ENCODE assay signal across 26 cellular contexts in the genomic region with DNA sequence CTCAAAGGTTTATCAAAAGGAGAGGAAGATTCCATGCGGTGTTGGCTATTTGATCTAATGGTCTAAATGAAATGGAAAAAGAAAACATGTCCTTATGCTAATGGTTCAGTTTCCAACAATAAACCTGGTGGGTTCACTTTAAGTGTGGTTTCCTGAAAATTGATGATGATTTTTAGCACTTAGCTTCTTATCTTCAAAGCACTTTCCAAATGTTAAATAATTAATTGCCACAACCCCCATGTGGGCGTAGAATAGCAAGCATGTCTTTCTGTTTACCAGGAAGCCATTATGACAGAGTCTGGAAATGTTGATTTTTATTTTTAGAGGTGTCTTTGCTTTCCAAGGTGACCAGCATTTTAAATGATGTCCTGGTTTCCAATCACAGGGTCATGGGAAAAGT.
DNase-seq lines count a peak whose midpoint lies in the region; ATAC-seq, FAIRE-seq and TF ChIP-seq lines count a peak whose summit lies in the region.
"Had no signal": no experiment of that assay in that cellular context is flagged by ENCODE, and none has a peak within 500 bp of the region (broad histone marks: within the 10 kb centered on the region; RNA-seq: fewer than 3 reads in every experiment).

No MANE protein-coding gene starts in this region.

- H3K9me3 ChIP-seq in HEK293 (ENCODE audit: control insufficient read depth, insufficient read depth, low read depth, low read length) (no peaks in the 10 kb centered on the region), Loucy (ENCODE audit: insufficient read depth, low read depth, low read length) (no peaks in the 10 kb centered on the region), K562 (replicated peaks; ENCODE audit: control insufficient read depth, insufficient read depth, low read depth, low read length) (no peaks in the 10 kb centered on the region), gastrocnemius medialis (no peaks in the 10 kb centered on the region)
- H3K9me3 ChIP-seq: A549; BLaER1 treated with 17β-estradiol and CSF1 and Interleukin-3, amounts not matched to agents 10 nM and 100 nM; Caco-2 had no signal

- no peak for DNase-seq in K562 (ENCODE audit: extremely low read depth in 1 of 4, low spot score in 3 of 4)
- no peak for DNase-seq in gastrocnemius medialis
- DNase-seq in stimulated activated naive CD8-positive, alpha-beta T cell treated with anti-CD3 and anti-CD28 coated beads, Interleukin-15, amount 100 ng/mL, for 72 hours: no peak
- DNase-seq in GM03348 (ENCODE audit: low spot score): no peak
- DNase-seq: AML-193; Caco-2; Calu3; CD4-positive, alpha-beta T cell; CD8-positive, alpha-beta T cell; DMS79 treated with DMSO at 0.1 percent for 48 hours; GF-D8 had no signal

- no peak overlapping the region for H3K4me3 Mint-ChIP-seq in stimulated activated naive CD8-positive, alpha-beta T cell treated with anti-CD3 and anti-CD28 coated beads, Interleukin-15, amount 100 ng/mL, for 72 hours
- H3K4me3 Mint-ChIP-seq: B cell; CD4-positive, alpha-beta T cell; CD8-positive, alpha-beta T cell had no signal

- no peaks in the 10 kb centered on the region for H3K27me3 ChIP-seq in Loucy (ENCODE audit: insufficient read depth, low read length, poor library complexity, severe bottlenecking)
- H3K27me3 ChIP-seq in K562 (ENCODE audit: control insufficient read depth in 2 of 2, insufficient read depth in 2 of 2, low read length in 2 of 2): no peaks in the 10 kb centered on the region
- no peaks in the 10 kb centered on the region for H3K27me3 ChIP-seq in gastrocnemius medialis
- H3K27me3 ChIP-seq: BLaER1 treated with 17β-estradiol and CSF1 and Interleukin-3, amounts not matched to agents 10 nM and 100 nM had no signal

- POLR2A ChIA-PET in HEK293 (lab: Yijun Ruan, JAX): no interaction called here
- POLR2A ChIA-PET in K562 (lab: Yijun Ruan, JAX): no interaction called here

- H3K9me3 Mint-ChIP-seq in stimulated activated naive CD8-positive, alpha-beta T cell treated with anti-CD3 and anti-CD28 coated beads, Interleukin-15, amount 100 ng/mL, for 72 hours: no peaks in the 10 kb centered on the region
- H3K9me3 Mint-ChIP-seq: CD4-positive, alpha-beta T cell; CD8-positive, alpha-beta T cell had no signal

- WGBS in K562 (ENCODE audit: insufficient coverage, low coverage, missing lambda C conversion rate): 51% methylated on average over 2 of the region's 2 CpGs

- in situ Hi-C loops in K562 (cut with MboI) (no loop called here), gastrocnemius medialis (cut with MboI; ENCODE audit: low sequenced_read_pairs in 4 of 4) (loop anchor here in 1 of 4 donors (25.0 kb wide), 1 partner anchor 358 kb away; no protein-coding TSS in a partner anchor)

- no peak for TF ChIP-seq EP300 in K562 (IDR thresholded peaks at IDR 0.05; ENCODE audit: low read length)

- H3F3A ChIP-seq in Loucy (ENCODE audit: low read depth): peaks cover 12% of the 10 kb centered on the region; the same call in 1 of the 2 replicates

- H3K9ac ChIP-seq in Loucy (ENCODE audit: low read depth, low read length, poor library complexity, severe bottlenecking) (no peak overlapping the region), K562 (ENCODE audit: insufficient read depth in 1 of 2, low read depth in 2 of 2, low read length in 2 of 2) (no peak overlapping the region)
- H3K9ac ChIP-seq: BLaER1 treated with 17β-estradiol and CSF1 and Interleukin-3, amounts not matched to agents 10 nM and 100 nM had no signal

- H3K27ac ChIP-seq in HEK293 (ENCODE audit: extremely low read depth, low read depth, low read length) (no peak overlapping the region; the same call in 1 of the 2 replicates), K562 (ENCODE audit: extremely low read depth, low read depth, low read length) (no peak overlapping the region), gastrocnemius medialis (no peak overlapping the region)
- H3K27ac ChIP-seq: 22Rv1; A549; BLaER1 treated with 17β-estradiol and CSF1 and Interleukin-3, amounts not matched to agents 10 nM and 100 nM; C4-2B had no signal

- TF ChIP-seq CTCF in HEK293 (tag by site-specific recombination; IDR thresholded peaks at IDR 0.05) (no peak), Loucy (conservative IDR thresholded peaks at IDR 0.05; ENCODE audit: low read length) (no peak), K562 (IDR thresholded peaks at IDR 0.05 in 2 of 3, conservative IDR thresholded peaks at IDR 0.05 in 1 of 3; ENCODE audit: insufficient read depth in 2 of 3, low read depth in 1 of 3, low read length in 3 of 3) (no peak), gastrocnemius medialis (IDR thresholded peaks at IDR 0.05 in 4 of 5, conservative IDR thresholded peaks at IDR 0.05 in 1 of 5) (no peak)

- H3K36me3 ChIP-seq in HEK293 (ENCODE audit: control insufficient read depth in 2 of 2, insufficient read depth in 1 of 2, low read length in 2 of 2) (no peaks in the 10 kb centered on the region), Loucy (ENCODE audit: insufficient read depth, low read length) (no peaks in the 10 kb centered on the region), K562 (ENCODE audit: control insufficient read depth, insufficient read depth, low read length) (no peaks in the 10 kb centered on the region), gastrocnemius medialis (no peaks in the 10 kb centered on the region)
- H3K36me3 ChIP-seq: BLaER1 treated with 17β-estradiol and CSF1 and Interleukin-3, amounts not matched to agents 10 nM and 100 nM had no signal

- no peak overlapping the region for H3K27ac Mint-ChIP-seq in stimulated activated naive CD8-positive, alpha-beta T cell treated with anti-CD3 and anti-CD28 coated beads, Interleukin-15, amount 100 ng/mL, for 72 hours
- H3K27ac Mint-ChIP-seq: B cell; CD4-positive, alpha-beta T cell; CD8-positive, alpha-beta T cell had no signal

- H3K4me1 Mint-ChIP-seq in stimulated activated naive CD8-positive, alpha-beta T cell treated with anti-CD3 and anti-CD28 coated beads, Interleukin-15, amount 100 ng/mL, for 72 hours: no peaks in the 10 kb centered on the region
- H3K4me1 Mint-ChIP-seq: B cell had no signal

- no TSS peak for BruUV-seq in K562 (replicated peaks; lab: Mats Ljungman, UMichigan)

- ATAC-seq in K562: no peak
- no peak for ATAC-seq in gastrocnemius medialis
- no peak for ATAC-seq in stimulated activated naive CD8-positive, alpha-beta T cell treated with anti-CD3 and anti-CD28 coated beads, Interleukin-15, amount 100 ng/mL, for 72 hours
- ATAC-seq in GM18873 (IDR thresholded peaks at IDR 0.05; ENCODE audit: low FRiP score, unreplicated experiment): no peak
- ATAC-seq: A549; CD8-positive, alpha-beta T cell; GM12878 had no signal

- intact Hi-C loops in K562 (cut with micrococcal nuclease) (no loop called here), gastrocnemius medialis (cut with DNase I; ENCODE audit: low total_unique reads) (no loop called here)

- no peaks in the 10 kb centered on the region for H3K27me3 Mint-ChIP-seq in stimulated activated naive CD8-positive, alpha-beta T cell treated with anti-CD3 and anti-CD28 coated beads, Interleukin-15, amount 100 ng/mL, for 72 hours
- H3K27me3 Mint-ChIP-seq: CD4-positive, alpha-beta T cell had no signal

- H3K4me1 ChIP-seq in HEK293 (ENCODE audit: control insufficient read depth, insufficient read depth, low read length): peaks cover 13% of the 10 kb centered on the region
- peaks cover 81% of the 10 kb centered on the region for H3K4me1 ChIP-seq in Loucy (ENCODE audit: insufficient read depth, low read length, poor library complexity, severe bottlenecking)
- H3K4me1 ChIP-seq in K562 (replicated peaks in 1 of 2; ENCODE audit: control insufficient read depth in 2 of 2, insufficient read depth in 2 of 2, low read length in 2 of 2): peaks cover 0 to 21% of the 10 kb centered on the region in 2 experiments; a peak in 4 of 5 replicates
- H3K4me1 ChIP-seq in gastrocnemius medialis: peaks cover 0 to 2% of the 10 kb centered on the region in 2 donors
- H3K4me1 ChIP-seq: BLaER1 treated with 17β-estradiol and CSF1 and Interleukin-3, amounts not matched to agents 10 nM and 100 nM had no signal

- H3K9me1 ChIP-seq in K562 (ENCODE audit: control insufficient read depth, insufficient read depth, low read length): no peaks in the 10 kb centered on the region

- CTCF ChIA-PET in HEK293 (lab: Yijun Ruan, JAX): no interaction called here
- CTCF ChIA-PET in K562 (lab: Yijun Ruan, JAX; ENCODE audit: low intra/inter-chr PET ratio): no interaction called here

- H3K4me2 ChIP-seq in Loucy (ENCODE audit: low read depth, low read length, poor library complexity, severe bottlenecking) (peak overlapping the region; percentile 47), K562 (ENCODE audit: insufficient read depth, low read length) (no peak overlapping the region)
- H3K4me2 ChIP-seq: A549; BLaER1 treated with 17β-estradiol and CSF1 and Interleukin-3, amounts not matched to agents 10 nM and 100 nM had no signal

- H2AFZ ChIP-seq in Loucy (ENCODE audit: low read length): no peak overlapping the region
- peak overlapping the region; percentile 21; the same call in 1 of the 2 replicates for H2AFZ ChIP-seq in K562 (ENCODE audit: low read depth, low read length)

- H4K20me1 ChIP-seq in Loucy (ENCODE audit: insufficient read depth, low read length, poor library complexity, severe bottlenecking): no peaks in the 10 kb centered on the region
- H4K20me1 ChIP-seq in K562 (replicated peaks; ENCODE audit: control insufficient read depth, insufficient read depth, low read length): no peaks in the 10 kb centered on the region
- H4K20me1 ChIP-seq: BLaER1 treated with 17β-estradiol and CSF1 and Interleukin-3, amounts not matched to agents 10 nM and 100 nM had no signal

- H3K4me3 ChIP-seq in HEK293 (ENCODE audit: low read depth, low read length) (no peak overlapping the region), Loucy (ENCODE audit: low read length, poor library complexity, severe bottlenecking) (peak overlapping the region; percentile 6), K562 (no peak overlapping the region), gastrocnemius medialis (no peak overlapping the region)
- H3K4me3 ChIP-seq: A549; BLaER1 treated with 17β-estradiol and CSF1 and Interleukin-3, amounts not matched to agents 10 nM and 100 nM; GM12878 had no signal

- H3K79me2 ChIP-seq in Loucy (ENCODE audit: insufficient read depth, low read length) (peaks cover 80% of the 10 kb centered on the region), K562 (ENCODE audit: control insufficient read depth, insufficient read depth, low read length) (no peaks in the 10 kb centered on the region)

- no peak for TF ChIP-seq POLR2A in K562 (conservative IDR thresholded peaks at IDR 0.05)
- no peak for TF ChIP-seq POLR2A in gastrocnemius medialis (IDR thresholded peaks at IDR 0.05)

- TF ChIP-seq RAD21 in K562 (CRISPR knock-in tag; conservative IDR thresholded peaks at IDR 0.05 in 1 of 2, IDR thresholded peaks at IDR 0.05 in 1 of 2): no peak

- no peaks in the 10 kb centered on the region for H3K9me2 ChIP-seq in Loucy (replicated peaks; ENCODE audit: low read depth, low read length)

- no peak for FAIRE-seq in K562 (lab: Jason Lieb, UNC)
- FAIRE-seq in islet of Langerhans (lab: Jason Lieb, UNC): peak; percentile 75
- FAIRE-seq: A549, D721Med, G401.6, GM12878, GM12892, GM18507, GM19239 had no signal

TF ChIP-seq in K562, 482 proteins besides CTCF, POLR2A, EP300 and RAD21:
- no peak for TF ChIP-seq CBX8 (IDR thresholded peaks at IDR 0.05; ENCODE audit: borderline replicate concordance, extremely low read depth, low read depth, low read length, poor library complexity, severe bottlenecking)

Comparison
In these comparisons a context has a peak if more than half of its experiments do, and no peak if none do; other contexts are left out.
1. Of the 44 proteins assayed by ChIP-seq in both K562 and HEK293: peak only in K562: none; only in HEK293: TCF7L2; in both: none; in neither: 43.